In the genomic region with DNA sequence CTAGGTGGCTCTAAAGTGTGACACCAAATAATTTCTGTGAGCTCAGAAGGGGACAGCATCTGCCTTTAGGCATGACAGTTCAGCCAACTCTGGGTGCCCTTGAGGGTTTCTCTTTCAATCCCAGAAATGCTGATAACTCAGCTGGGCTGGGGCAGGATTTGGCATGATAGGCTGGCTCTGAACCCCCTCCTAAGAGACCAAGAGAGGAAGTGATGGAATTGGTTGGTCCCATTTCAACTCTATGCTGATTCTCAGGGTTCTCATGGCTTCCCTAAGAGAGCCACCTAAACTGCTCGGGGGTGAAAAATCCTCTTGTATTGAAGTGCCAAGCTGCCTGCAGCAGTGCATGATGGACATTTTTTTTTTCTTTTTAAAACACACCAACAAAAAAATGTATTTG, we compare ENCODE assay signal across 15 cellular contexts. TPM values are rescaled to one million over a fixed set of nuclear protein-coding genes. Genes with fewer than 3 reads are reported as not detected.
DNase-seq lines count a peak whose midpoint lies in the region; ATAC-seq, FAIRE-seq and TF ChIP-seq lines count a peak whose summit lies in the region.
"Had no signal": no experiment of that assay in that cellular context is flagged by ENCODE, and none has a peak within 500 bp of the region (broad histone marks: within the 10 kb centered on the region; RNA-seq: fewer than 3 reads in every experiment).

No MANE protein-coding gene starts in this region.

- no peak for TF ChIP-seq POLR2A in GM12891 (IDR thresholded peaks at IDR 0.05; ENCODE audit: low read depth, low read length)

- no peak for DNase-seq in activated T-cell treated with anti-CD3 and anti-CD28 coated beads, Interleukin-2, amount 50 U/mL, for 24 hours
- no peak for DNase-seq in activated T-cell treated with anti-CD3 and anti-CD28 coated beads, Interleukin-2, amount 50 U/mL, for 48 hours
- DNase-seq in GM12891 (ENCODE audit: insufficient read length, low spot score) (no peak), LoVo (ENCODE audit: low spot score) (no peak)
- DNase-seq in activated naive CD8-positive, alpha-beta T cell treated with anti-CD3 and anti-CD28 coated beads, Interleukin-2, amount 50 U/mL, for 24 hours, result no peak
- DNase-seq in stimulated activated CD8-positive, alpha-beta memory T cell treated with anti-CD3 and anti-CD28 coated beads, Interleukin-4, amount 100 ng/mL, for 48 hours, result peak; percentile 18
- DNase-seq: ACHN; CD4-positive, alpha-beta memory T cell; DND-41; GDM1; GM23248; H7 had no signal

- peak overlapping the region; percentile 22 for H3K27ac Mint-ChIP-seq in activated T-cell treated with anti-CD3 and anti-CD28 coated beads, Interleukin-2, amount 50 U/mL, for 24 hours
- H3K27ac Mint-ChIP-seq in activated naive CD8-positive, alpha-beta T cell treated with anti-CD3 and anti-CD28 coated beads, Interleukin-2, amount 50 U/mL, for 24 hours, result peak overlapping the region; percentile 27
- H3K27ac Mint-ChIP-seq: IgD-negative memory B cell had no signal

- H3K27me3 Mint-ChIP-seq in activated T-cell treated with anti-CD3 and anti-CD28 coated beads, Interleukin-2, amount 50 U/mL, for 24 hours, result no peaks in the 10 kb centered on the region
- H3K27me3 Mint-ChIP-seq in activated naive CD8-positive, alpha-beta T cell treated with anti-CD3 and anti-CD28 coated beads, Interleukin-2, amount 50 U/mL, for 24 hours, result no peaks in the 10 kb centered on the region
- H3K27me3 Mint-ChIP-seq: CD4-positive, alpha-beta memory T cell; IgD-negative memory B cell had no signal

- peaks cover 5% of the 10 kb centered on the region for H3K4me1 Mint-ChIP-seq in activated T-cell treated with anti-CD3 and anti-CD28 coated beads, Interleukin-2, amount 50 U/mL, for 24 hours (ENCODE audit: low read depth)
- H3K4me1 Mint-ChIP-seq in activated naive CD8-positive, alpha-beta T cell treated with anti-CD3 and anti-CD28 coated beads, Interleukin-2, amount 50 U/mL, for 24 hours, result peaks cover 7% of the 10 kb centered on the region

- no peak for FAIRE-seq in GM12891 (lab: Jason Lieb, UNC)
- FAIRE-seq: GM19239 had no signal

- ATAC-seq in activated naive CD8-positive, alpha-beta T cell treated with anti-CD3 and anti-CD28 coated beads, Interleukin-2, amount 50 U/mL, for 24 hours, result no peak
- ATAC-seq in GM21367 (IDR thresholded peaks at IDR 0.05; ENCODE audit: unreplicated experiment), result no peak

- peaks cover 27% of the 10 kb centered on the region for H3K36me3 Mint-ChIP-seq in activated T-cell treated with anti-CD3 and anti-CD28 coated beads, Interleukin-2, amount 50 U/mL, for 24 hours (ENCODE audit: low read depth)
- H3K36me3 Mint-ChIP-seq in activated naive CD8-positive, alpha-beta T cell treated with anti-CD3 and anti-CD28 coated beads, Interleukin-2, amount 50 U/mL, for 24 hours (ENCODE audit: low read depth), result peaks cover 51% of the 10 kb centered on the region

- no peaks in the 10 kb centered on the region for H3K9me3 Mint-ChIP-seq in activated T-cell treated with anti-CD3 and anti-CD28 coated beads, Interleukin-2, amount 50 U/mL, for 24 hours
- no peaks in the 10 kb centered on the region for H3K9me3 Mint-ChIP-seq in activated naive CD8-positive, alpha-beta T cell treated with anti-CD3 and anti-CD28 coated beads, Interleukin-2, amount 50 U/mL, for 24 hours
- H3K9me3 Mint-ChIP-seq: CD4-positive, alpha-beta memory T cell; IgD-negative memory B cell had no signal

- H3K4me3 Mint-ChIP-seq in activated T-cell treated with anti-CD3 and anti-CD28 coated beads, Interleukin-2, amount 50 U/mL, for 24 hours, result no peak overlapping the region
- no peak overlapping the region for H3K4me3 Mint-ChIP-seq in activated naive CD8-positive, alpha-beta T cell treated with anti-CD3 and anti-CD28 coated beads, Interleukin-2, amount 50 U/mL, for 24 hours
- H3K4me3 Mint-ChIP-seq: CD4-positive, alpha-beta memory T cell; IgD-negative memory B cell had no signal

TF ChIP-seq in GM12891, 5 proteins besides CTCF, POLR2A, EP300 and RAD21:
- TF ChIP-seq POLR2AphosphoS5 (IDR thresholded peaks at IDR 0.05; ENCODE audit: low read depth, low read length) (no peak), TAF1 (IDR thresholded peaks at IDR 0.05; ENCODE audit: low read depth, low read length) (no peak), PAX5 (IDR thresholded peaks at IDR 0.05; ENCODE audit: insufficient read depth, low read length, severe bottlenecking) (no peak), POU2F2 (IDR thresholded peaks at IDR 0.05; ENCODE audit: low read depth, low read length) (no peak), SPI1 (IDR thresholded peaks at IDR 0.05; ENCODE audit: low read depth, low read length) (peak; percentile 15; the same call in 1 of the 2 replicates)

RNA-seq across cellular contexts. Expression of a gene that starts 28.5 kb away (rescaled TPM):
- 15.9 TPM for polyA plus RNA-seq in GM12891 (2012; ENCODE audit: low read depth, missing spikeins)

RNA-seq across cellular contexts. Expression of a gene that starts 30.6 kb away (rescaled TPM):
- 96.0 TPM for polyA plus RNA-seq in GM12891 (2012; ENCODE audit: low read depth, missing spikeins)
